ENCODE assay signal across 1 cellular context in the genomic region with DNA sequence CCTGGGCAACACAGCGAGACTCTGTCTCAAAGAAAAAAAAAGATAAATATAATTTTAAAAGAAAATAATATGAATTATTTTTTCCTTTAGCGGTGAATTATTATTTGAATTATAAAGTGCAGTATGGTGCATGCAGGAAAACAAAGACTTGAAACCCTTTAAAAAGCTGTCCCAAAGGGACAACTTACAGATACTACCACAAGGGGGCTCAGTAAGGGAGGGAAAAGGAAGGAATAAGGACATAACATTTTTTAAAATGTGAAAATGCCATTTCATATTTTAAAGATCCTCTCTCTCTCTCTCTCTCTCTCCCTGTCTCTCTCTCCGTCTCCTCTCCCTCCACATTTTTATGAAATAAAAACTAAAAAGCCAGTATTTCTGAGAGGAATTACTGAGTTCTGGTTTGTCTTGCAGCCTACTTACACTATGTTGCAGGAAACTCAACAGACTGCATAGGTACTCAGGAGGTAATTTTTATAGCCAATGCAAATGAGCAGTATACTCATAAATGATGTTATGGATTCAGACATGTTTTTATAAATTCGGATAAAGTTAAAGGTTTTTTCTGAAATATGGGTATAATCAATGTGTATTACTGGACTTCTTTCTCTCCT.
TF ChIP-seq lines count a peak whose summit lies in the region.

No MANE protein-coding gene starts in this region.

TF ChIP-seq in neural cell, 6 proteins besides CTCF, POLR2A, EP300 and RAD21 (continued from another document):
- TF ChIP-seq REST (IDR thresholded peaks at IDR 0.05; ENCODE audit: borderline replicate concordance): no peak
- TF ChIP-seq MXI1 (conservative IDR thresholded peaks at IDR 0.05; ENCODE audit: poor library complexity, severe bottlenecking): no peak
- TF ChIP-seq EZH2 (IDR thresholded peaks at IDR 0.05; ENCODE audit: borderline replicate concordance, insufficient read depth, low read length, poor library complexity, severe bottlenecking): no peak
TF ChIP-seq in neural cell: peak in this region for 1.
